ENCODE assay signal across 8 cellular contexts in genomic region chr12:26318661-26319068, GRCh38.
DNase-seq lines count a peak whose midpoint lies in the region; ATAC-seq, FAIRE-seq and TF ChIP-seq lines count a peak whose summit lies in the region.

No MANE protein-coding gene starts in this region.

- SMC1A ChIA-PET in GM12878 (lab: Charles Lee; ENCODE audit: uncharacterized antibody, unreplicated experiment): interaction anchor here (1.0 to 8.9 kb wide), 18 partner anchors 11 to 219 kb away, joined by 3 to 132 read pairs (median 5); no protein-coding TSS in a partner anchor

- CTCF ChIA-PET in GM12878 (lab: Yijun Ruan, JAX): interaction anchor here (0.7 to 2.3 kb wide), 10 partner anchors 12 to 221 kb away, joined by 3 to 13 read pairs (median 4); no protein-coding TSS in a partner anchor

- WGBS in GM12878 (ENCODE audit: insufficient coverage, insufficient replicate concordance, low lambda C conversion rate, missing lambda C conversion rate): 1% methylated on average over 5 of the region's 5 CpGs

- no peak overlapping the region for H3K4me3 ChIP-seq in BLaER1
- no peak overlapping the region for H3K4me3 ChIP-seq in GM12878
- H3K4me3 ChIP-seq in lower lobe of right lung: no peak overlapping the region

- H3K4me2 ChIP-seq in BLaER1 (peak overlapping the region; percentile 76), GM12878 (ENCODE audit: control insufficient read depth, insufficient read depth) (peak overlapping the region; percentile 9; the same call in 1 of the 2 replicates)

- H3K4me1 ChIP-seq in BLaER1 (peaks cover 31% of the 10 kb centered on the region), GM12878 (ENCODE audit: control insufficient read depth, insufficient read depth, low read length) (peaks cover 14% of the 10 kb centered on the region), lower lobe of right lung (no peaks in the 10 kb centered on the region)

- no peaks in the 10 kb centered on the region for H3K27me3 ChIP-seq in BLaER1
- H3K27me3 ChIP-seq in GM12878 (replicated peaks in 1 of 2; ENCODE audit: control insufficient read depth in 2 of 2, insufficient read depth in 2 of 2, low read length in 1 of 2): no peaks in the 10 kb centered on the region
- H3K27me3 ChIP-seq in lower lobe of right lung (ENCODE audit: low read depth): no peaks in the 10 kb centered on the region

- RAD21 ChIA-PET in GM12878 (lab: Charles Lee; ENCODE audit: unreplicated experiment): interaction anchor here (0.7 to 3.2 kb wide), 13 partner anchors 14 to 200 kb away, joined by 3 to 37 read pairs (median 3); no protein-coding TSS in a partner anchor

- H4K20me1 ChIP-seq in BLaER1 (no peaks in the 10 kb centered on the region), GM12878 (ENCODE audit: control insufficient read depth, insufficient read depth) (no peaks in the 10 kb centered on the region)

- H2AFZ ChIP-seq in GM12878 (ENCODE audit: control insufficient read depth, low read depth, low read length): peak overlapping the region; percentile 6

- intact Hi-C loops in GM12878 (cut with micrococcal nuclease; ENCODE audit: unreplicated experiment) (no loop called here), lower lobe of right lung (cut with DNase I) (no loop called here)

- H3K9ac ChIP-seq in BLaER1: peak overlapping the region; percentile 43; the same call in 1 of the 2 replicates
- H3K9ac ChIP-seq in GM12878 (ENCODE audit: control insufficient read depth, insufficient read depth, low read length): no peak overlapping the region

- in situ Hi-C loops in GM12878 (cut with MboI): no loop called here

- H3K9me3 ChIP-seq in BLaER1 (peaks cover 14% of the 10 kb centered on the region), GM12878 (replicated peaks; ENCODE audit: control insufficient read depth, insufficient read depth, low read length) (peaks cover 4% of the 10 kb centered on the region; the same call in 2 of the 3 replicates), lower lobe of right lung (no peaks in the 10 kb centered on the region)

- no peaks in the 10 kb centered on the region for H3K79me2 ChIP-seq in GM12878 (ENCODE audit: control insufficient read depth, insufficient read depth, low read length)

- peak in 1 of 2 experiments; percentile 35; a peak in 1 of 4 replicates for TF ChIP-seq EP300 in GM12878 (IDR thresholded peaks at IDR 0.05; ENCODE audit: borderline replicate concordance in 1 of 2, control insufficient read depth in 1 of 2, low read depth in 2 of 2, low read length in 2 of 2)

- no peak for FAIRE-seq in GM12878 (lab: Jason Lieb, UNC)

- no peak for TF ChIP-seq POLR2A in GM12878 (IDR thresholded peaks at IDR 0.05; ENCODE audit: low read depth, low read length)

- ATAC-seq in GM19397 (IDR thresholded peaks at IDR 0.05; ENCODE audit: unreplicated experiment) (peak; percentile 96), HG03342 (IDR thresholded peaks at IDR 0.05; ENCODE audit: unreplicated experiment) (peak; percentile 74), GM12878 (peak; percentile 93), lower lobe of right lung (peak; percentile 69 to 77)

- no peak for DNase-seq in GM12878 (ENCODE audit: low read depth, low spot score)
- peak; percentile 62 for DNase-seq in lower lobe of right lung
- no peak for DNase-seq in DMS79 treated with DMSO at 0.1 percent for 48 hours (lab: John Stamatoyannopoulos, UW)
- DNase-seq in activated effector memory CD4-positive, alpha-beta T cell treated with anti-CD3 and anti-CD28 coated beads, Interleukin-2, amount 50 U/mL, for 16 hours: no peak
- DNase-seq in activated naive CD4-positive, alpha-beta T cell treated with anti-CD3 and anti-CD28 coated beads, Interleukin-2, amount 50 U/mL, for 16 hours: no peak

- TF ChIP-seq RAD21 in GM12878 (IDR thresholded peaks at IDR 0.05; ENCODE audit: insufficient read depth, low read depth, low read length): no peak

- H3K36me3 ChIP-seq in BLaER1: no peaks in the 10 kb centered on the region
- no peaks in the 10 kb centered on the region for H3K36me3 ChIP-seq in GM12878 (ENCODE audit: control insufficient read depth in 2 of 2, insufficient read depth in 2 of 2, low read length in 1 of 2)
- no peaks in the 10 kb centered on the region for H3K36me3 ChIP-seq in lower lobe of right lung

- no TSS peak for BruUV-seq in GM12878 (replicated peaks; lab: Mats Ljungman, UMichigan)

- TF ChIP-seq CTCF in GM12878 (IDR thresholded peaks at IDR 0.05 in 2 of 3, conservative IDR thresholded peaks at IDR 0.05 in 1 of 3; ENCODE audit: control insufficient read depth in 2 of 3, extremely low read depth in 1 of 3, insufficient read depth in 1 of 3, low read depth in 3 of 3, low read length in 3 of 3): no peak
- no peak for TF ChIP-seq CTCF in lower lobe of right lung (IDR thresholded peaks at IDR 0.05)

- POLR2A ChIA-PET in GM12878 (lab: Charles Lee): interaction anchor here (0.7 to 4.5 kb wide), 6 partner anchors 16 to 971 kb away, joined by 3 to 20 read pairs (median 4); no protein-coding TSS in a partner anchor

- H3K27ac ChIP-seq in BLaER1 (peak overlapping the region; percentile 43), GM12878 (ENCODE audit: control insufficient read depth, insufficient read depth) (no peak overlapping the region), lower lobe of right lung (no peak overlapping the region)

TF ChIP-seq in GM12878, 131 proteins besides CTCF, POLR2A, EP300 and RAD21 (continues in another document):
- TF ChIP-seq POLR2AphosphoS5 (IDR thresholded peaks at IDR 0.05; ENCODE audit: low read length): no peak
- TF ChIP-seq IKZF2 (IDR thresholded peaks at IDR 0.05): peak in 1 of 2 experiments; percentile 20; a peak in 2 of 4 replicates
- no peak for TF ChIP-seq SMAD5 (IDR thresholded peaks at IDR 0.05; ENCODE audit: low read depth)
- TF ChIP-seq DPF2 (IDR thresholded peaks at IDR 0.05): peak; percentile 27; the same call in 1 of the 2 replicates
- no peak for TF ChIP-seq EGR1 (IDR thresholded peaks at IDR 0.05; ENCODE audit: borderline replicate concordance in 1 of 2, low read depth in 2 of 2, low read length in 2 of 2)
- TF ChIP-seq CHD2 (IDR thresholded peaks at IDR 0.05; ENCODE audit: borderline replicate concordance, low read depth, low read length): no peak
- TF ChIP-seq GATAD2B (conservative IDR thresholded peaks at IDR 0.05; ENCODE audit: low read depth): peak; percentile 48; the same call in 1 of the 2 replicates
- TF ChIP-seq, protein P1, sequence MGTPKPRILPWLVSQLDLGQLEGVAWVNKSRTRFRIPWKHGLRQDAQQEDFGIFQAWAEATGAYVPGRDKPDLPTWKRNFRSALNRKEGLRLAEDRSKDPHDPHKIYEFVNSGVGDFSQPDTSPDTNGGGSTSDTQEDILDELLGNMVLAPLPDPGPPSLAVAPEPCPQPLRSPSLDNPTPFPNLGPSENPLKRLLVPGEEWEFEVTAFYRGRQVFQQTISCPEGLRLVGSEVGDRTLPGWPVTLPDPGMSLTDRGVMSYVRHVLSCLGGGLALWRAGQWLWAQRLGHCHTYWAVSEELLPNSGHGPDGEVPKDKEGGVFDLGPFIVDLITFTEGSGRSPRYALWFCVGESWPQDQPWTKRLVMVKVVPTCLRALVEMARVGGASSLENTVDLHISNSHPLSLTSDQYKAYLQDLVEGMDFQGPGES (IDR thresholded peaks at IDR 0.05): no peak
- TF ChIP-seq, protein P2, sequence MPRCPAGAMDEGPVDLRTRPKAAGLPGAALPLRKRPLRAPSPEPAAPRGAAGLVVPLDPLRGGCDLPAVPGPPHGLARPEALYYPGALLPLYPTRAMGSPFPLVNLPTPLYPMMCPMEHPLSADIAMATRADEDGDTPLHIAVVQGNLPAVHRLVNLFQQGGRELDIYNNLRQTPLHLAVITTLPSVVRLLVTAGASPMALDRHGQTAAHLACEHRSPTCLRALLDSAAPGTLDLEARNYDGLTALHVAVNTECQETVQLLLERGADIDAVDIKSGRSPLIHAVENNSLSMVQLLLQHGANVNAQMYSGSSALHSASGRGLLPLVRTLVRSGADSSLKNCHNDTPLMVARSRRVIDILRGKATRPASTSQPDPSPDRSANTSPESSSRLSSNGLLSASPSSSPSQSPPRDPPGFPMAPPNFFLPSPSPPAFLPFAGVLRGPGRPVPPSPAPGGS (IDR thresholded peaks at IDR 0.05; ENCODE audit: borderline replicate concordance, insufficient read depth, low read depth, low read length, poor library complexity, severe bottlenecking): peak; percentile 50
- TF ChIP-seq, protein P3, sequence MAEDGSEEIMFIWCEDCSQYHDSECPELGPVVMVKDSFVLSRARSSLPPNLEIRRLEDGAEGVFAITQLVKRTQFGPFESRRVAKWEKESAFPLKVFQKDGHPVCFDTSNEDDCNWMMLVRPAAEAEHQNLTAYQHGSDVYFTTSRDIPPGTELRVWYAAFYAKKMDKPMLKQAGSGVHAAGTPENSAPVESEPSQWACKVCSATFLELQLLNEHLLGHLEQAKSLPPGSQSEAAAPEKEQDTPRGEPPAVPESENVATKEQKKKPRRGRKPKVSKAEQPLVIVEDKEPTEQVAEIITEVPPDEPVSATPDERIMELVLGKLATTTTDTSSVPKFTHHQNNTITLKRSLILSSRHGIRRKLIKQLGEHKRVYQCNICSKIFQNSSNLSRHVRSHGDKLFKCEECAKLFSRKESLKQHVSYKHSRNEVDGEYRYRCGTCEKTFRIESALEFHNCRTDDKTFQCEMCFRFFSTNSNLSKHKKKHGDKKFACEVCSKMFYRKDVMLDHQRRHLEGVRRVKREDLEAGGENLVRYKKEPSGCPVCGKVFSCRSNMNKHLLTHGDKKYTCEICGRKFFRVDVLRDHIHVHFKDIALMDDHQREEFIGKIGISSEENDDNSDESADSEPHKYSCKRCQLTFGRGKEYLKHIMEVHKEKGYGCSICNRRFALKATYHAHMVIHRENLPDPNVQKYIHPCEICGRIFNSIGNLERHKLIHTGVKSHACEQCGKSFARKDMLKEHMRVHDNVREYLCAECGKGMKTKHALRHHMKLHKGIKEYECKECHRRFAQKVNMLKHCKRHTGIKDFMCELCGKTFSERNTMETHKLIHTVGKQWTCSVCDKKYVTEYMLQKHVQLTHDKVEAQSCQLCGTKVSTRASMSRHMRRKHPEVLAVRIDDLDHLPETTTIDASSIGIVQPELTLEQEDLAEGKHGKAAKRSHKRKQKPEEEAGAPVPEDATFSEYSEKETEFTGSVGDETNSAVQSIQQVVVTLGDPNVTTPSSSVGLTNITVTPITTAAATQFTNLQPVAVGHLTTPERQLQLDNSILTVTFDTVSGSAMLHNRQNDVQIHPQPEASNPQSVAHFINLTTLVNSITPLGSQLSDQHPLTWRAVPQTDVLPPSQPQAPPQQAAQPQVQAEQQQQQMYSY (CRISPR knock-in tag; IDR thresholded peaks at IDR 0.05): no peak
- 0 out of 2 replicates have a peak, but pooled peaks have one; percentile 26 for TF ChIP-seq GABPA (IDR thresholded peaks at IDR 0.05; ENCODE audit: low read depth)
- no peak for TF ChIP-seq RB1 (IDR thresholded peaks at IDR 0.05; ENCODE audit: borderline replicate concordance)
- TF ChIP-seq KDM1A (IDR thresholded peaks at IDR 0.05; ENCODE audit: borderline replicate concordance): no peak
- no peak for TF ChIP-seq WRNIP1 (IDR thresholded peaks at IDR 0.05; ENCODE audit: borderline replicate concordance, low read depth, low read length)
- TF ChIP-seq BRCA1 (IDR thresholded peaks at IDR 0.05; ENCODE audit: low read depth, low read length): no peak
- TF ChIP-seq MEF2B (IDR thresholded peaks at IDR 0.05; ENCODE audit: partially characterized antibody, poor library complexity, severe bottlenecking): peak; percentile 52
